In the genomic region with DNA sequence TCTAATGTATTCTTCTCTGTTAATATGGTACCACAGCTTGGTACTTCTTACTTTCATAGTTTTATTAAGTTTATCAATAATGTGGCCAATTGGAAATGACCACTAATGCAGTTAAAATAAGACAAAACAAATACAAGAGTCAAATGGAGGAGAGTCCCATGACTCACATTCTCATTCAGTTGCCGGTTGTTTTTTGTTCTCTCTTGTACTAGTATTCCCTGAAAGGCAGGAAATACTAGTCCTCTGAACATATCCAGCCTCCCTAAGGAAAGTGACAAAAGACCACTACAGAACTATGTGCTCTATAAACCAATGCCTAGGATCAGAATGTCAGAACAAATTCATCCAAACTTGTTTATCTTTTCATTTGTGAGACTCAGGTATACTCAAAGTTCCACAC, we compare ENCODE assay signal across 1 cellular context.
TF ChIP-seq lines count a peak whose summit lies in the region.

No MANE protein-coding gene starts in this region.

TF ChIP-seq in SK-N-SH, 30 proteins besides CTCF, POLR2A, EP300 and RAD21 (continued from another document):
- TF ChIP-seq, protein P1, sequence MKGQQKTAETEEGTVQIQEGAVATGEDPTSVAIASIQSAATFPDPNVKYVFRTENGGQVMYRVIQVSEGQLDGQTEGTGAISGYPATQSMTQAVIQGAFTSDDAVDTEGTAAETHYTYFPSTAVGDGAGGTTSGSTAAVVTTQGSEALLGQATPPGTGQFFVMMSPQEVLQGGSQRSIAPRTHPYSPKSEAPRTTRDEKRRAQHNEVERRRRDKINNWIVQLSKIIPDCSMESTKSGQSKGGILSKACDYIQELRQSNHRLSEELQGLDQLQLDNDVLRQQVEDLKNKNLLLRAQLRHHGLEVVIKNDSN (IDR thresholded peaks at IDR 0.05; ENCODE audit: borderline replicate concordance, low read depth) = no peak
- TF ChIP-seq GATA2 (CRISPR knock-in tag; IDR thresholded peaks at IDR 0.05) (no peak), MXI1 (IDR thresholded peaks at IDR 0.05; ENCODE audit: low read depth, low read length) (no peak), JUND (IDR thresholded peaks at IDR 0.05) (no peak), RCOR1 (IDR thresholded peaks at IDR 0.05; ENCODE audit: low read length) (no peak), EZH2phosphoT487 (IDR thresholded peaks at IDR 0.05; ENCODE audit: borderline replicate concordance, low read depth) (no peak), FOXJ3 (CRISPR knock-in tag; IDR thresholded peaks at IDR 0.05) (no peak), FOSL2 (IDR thresholded peaks at IDR 0.05; ENCODE audit: borderline replicate concordance, low read depth) (no peak)
TF ChIP-seq in SK-N-SH: peak in this region for 0.
